In the genomic region with DNA sequence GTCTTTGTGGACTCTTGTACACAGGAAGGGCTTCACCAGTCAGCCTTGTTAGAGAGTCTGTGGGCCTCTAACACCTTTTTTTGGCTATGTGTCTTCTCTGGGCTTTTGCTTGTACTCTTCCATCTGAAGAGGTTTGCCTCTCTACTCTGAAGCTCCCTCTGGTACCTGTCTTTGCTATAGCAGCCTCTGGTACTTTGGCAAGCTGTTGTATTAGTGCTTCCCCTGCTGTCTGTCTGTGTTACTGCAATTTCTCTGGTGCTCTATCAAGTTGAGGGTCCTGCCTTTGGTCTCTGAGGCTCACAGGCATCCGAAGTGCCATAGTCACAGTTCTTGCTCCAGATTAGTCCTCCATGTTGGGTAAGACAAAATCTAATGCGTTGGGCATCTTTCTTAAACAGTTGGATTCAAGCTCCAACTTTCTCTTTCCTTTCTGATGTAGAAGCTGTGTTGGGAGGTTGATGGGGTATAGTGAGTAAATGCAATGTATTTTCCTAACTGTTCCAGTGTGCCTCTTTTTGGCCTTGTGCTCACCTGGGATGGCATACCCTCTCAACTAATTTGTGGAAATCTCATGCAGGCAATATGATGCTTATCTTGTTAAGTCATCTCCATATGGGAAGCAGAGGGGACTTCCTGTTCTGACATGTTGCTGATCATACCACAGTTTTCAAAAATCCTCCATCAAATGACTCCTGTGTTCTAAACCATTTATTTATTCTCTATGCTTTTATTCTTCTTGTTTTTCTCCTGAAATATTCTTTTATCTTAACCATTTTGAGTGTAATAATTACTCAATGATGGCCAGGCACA, we compare ENCODE assay signal across 7 cellular contexts.
DNase-seq lines count a peak whose midpoint lies in the region; ATAC-seq, FAIRE-seq and TF ChIP-seq lines count a peak whose summit lies in the region.

No MANE protein-coding gene starts in this region.

- H3K27ac ChIP-seq in pancreas: no peak overlapping the region

- intact Hi-C loops in pancreas (cut with DNase I): no loop called here

- TF ChIP-seq CTCF in LNCaP clone FGC (IDR thresholded peaks at IDR 0.05; ENCODE audit: control insufficient read depth, extremely low read depth, insufficient read depth) (peak; percentile 84), pancreas (IDR thresholded peaks at IDR 0.05) (peak in 2 of 4 donors; percentile 15 to 21)

- CTCF ChIA-PET in T-cell (lab: Charles Lee): interaction anchor here (0.7 to 5.2 kb wide), 8 partner anchors 9 to 217 kb away, joined by 3 to 38 read pairs (median 6); a partner anchor contains a TSS

- peaks cover 0 to 10% (median 0%) of the 10 kb centered on the region in 3 donors for H3K4me1 ChIP-seq in pancreas

- peaks cover 49 to 59% (median 59%) of the 10 kb centered on the region in 3 donors for H3K4me1 Mint-ChIP-seq in T-cell

- ATAC-seq in GM19035 (IDR thresholded peaks at IDR 0.05; ENCODE audit: unreplicated experiment) (peak; percentile 65), T-cell (replicated peaks in 1 of 4) (peak; percentile 52 to 74 (median 66)), esophagus mucosa (peak; percentile 81), pancreas (peak in 3 of 4 donors; percentile 65 to 78 (median 66))

- POLR2A ChIA-PET in T-cell (lab: Charles Lee): interaction anchor here in 1 of 2 donors (0.6 kb wide), 1 partner anchor 1544 kb away, joined by 4 read pairs; no protein-coding TSS in a partner anchor

- H3K4me3 ChIP-seq in LNCaP clone FGC (ENCODE audit: low read depth, low read length) (no peak overlapping the region), pancreas (no peak overlapping the region)

- H3K9me3 ChIP-seq in pancreas: no peaks in the 10 kb centered on the region

- peaks cover 72% of the 10 kb centered on the region for H3K36me3 Mint-ChIP-seq in T-cell

- FAIRE-seq in pancreas (lab: Jason Lieb, UNC): no peak

- DNase-seq in DMS53 (lab: John Stamatoyannopoulos, UW): peak; percentile 88
- peak; percentile 36 for DNase-seq in LNCaP clone FGC (ENCODE audit: low read depth)
- DNase-seq in T-cell: peak in 12 of 34 experiments; percentile 1 to 22 (median 12)
- DNase-seq in pancreas: no peak
- DNase-seq in medulla oblongata (ENCODE audit: extremely low spot score): no peak

- no peaks in the 10 kb centered on the region for H3K27me3 ChIP-seq in pancreas

- peak overlapping the region in 1 of 3 donors; percentile 25 for H3K4me3 Mint-ChIP-seq in T-cell

- no peaks in the 10 kb centered on the region for H3K27me3 Mint-ChIP-seq in T-cell

- H3K9me3 Mint-ChIP-seq in T-cell: peaks cover 0 to 9% (median 0%) of the 10 kb centered on the region in 3 donors

- H3K27ac Mint-ChIP-seq in T-cell: peak overlapping the region; percentile 69 to 71

- WGBS in pancreas, 2 donors: 70 to 83% methylated on average over 2 of the region's 2 CpGs

- peaks cover 0 to 31% (median 7%) of the 10 kb centered on the region in 3 donors for H3K36me3 ChIP-seq in pancreas

Comparison
In these comparisons a context has a peak if more than half of its experiments do, and no peak if none do; other contexts are left out.
1. DNase-seq: peak in DMS53 (single experiment) and LNCaP clone FGC (single experiment); none in pancreas (0 of 6) and medulla oblongata (single experiment).
2. Peak in every context shown above with its lines, with median percentiles within 50 percentile points of each other: ATAC-seq.